In genomic region chrX:16786139-16786790, GRCh38 we compare ENCODE assay signal across 8 cellular contexts. TPM values are rescaled to one million over a fixed set of nuclear protein-coding genes. Genes with fewer than 3 reads are reported as not detected.
DNase-seq lines count a peak whose midpoint lies in the region; ATAC-seq and TF ChIP-seq lines count a peak whose summit lies in the region.

Gene TXLNG (plus strand): TSS chrX:16786466. CDS start chrX:16786488, 22 bp downstream.

- peak; percentile 58 to 88 for TF ChIP-seq POLR2A in thyroid gland (IDR thresholded peaks at IDR 0.05)

- H3K27ac ChIP-seq in thyroid gland: peak within 1 kb of the TSS; percentile 69 to 76 (median 75)

- WGBS in thyroid gland, 2 donors: 0 to 2% methylated on average over 4 to 6 of the region's 59 CpGs

- H3K27me3 Mint-ChIP-seq in osteocyte (ENCODE audit: unreplicated experiment): no peaks in the 10 kb centered on the region

- peak within 1 kb of the TSS; percentile 84 for H3K4me3 Mint-ChIP-seq in osteocyte (ENCODE audit: unreplicated experiment)

- no peaks in the 10 kb centered on the region for H3K27me3 ChIP-seq in thyroid gland

- H3K4me3 ChIP-seq in GM12864 (ENCODE audit: low read depth, low read length) (peak within 1 kb of the TSS; percentile 75), thyroid gland (replicated peaks in 1 of 3) (peak within 1 kb of the TSS in 2 of 3 donors; percentile 53 to 73)

- H3K27ac Mint-ChIP-seq in osteocyte (ENCODE audit: unreplicated experiment): peak within 1 kb of the TSS; percentile 59

- H3K4me1 Mint-ChIP-seq in osteocyte (ENCODE audit: unreplicated experiment): peaks cover 17% of the 10 kb centered on the region

- TF ChIP-seq CTCF in GM12864 (IDR thresholded peaks at IDR 0.05; ENCODE audit: low read depth, low read length, missing control alignments): no peak
- no peak for TF ChIP-seq CTCF in osteocyte (IDR thresholded peaks at IDR 0.05)
- no peak for TF ChIP-seq CTCF in thyroid gland (IDR thresholded peaks at IDR 0.05)

- no peaks in the 10 kb centered on the region for H3K9me3 ChIP-seq in thyroid gland

- peaks cover 4 to 5% of the 10 kb centered on the region in 2 donors for H3K4me1 ChIP-seq in thyroid gland

- H3K36me3 Mint-ChIP-seq in osteocyte (ENCODE audit: unreplicated experiment): no peaks in the 10 kb centered on the region

- peaks cover 0 to 6% of the 10 kb centered on the region in 2 donors for H3K36me3 ChIP-seq in thyroid gland

- intact Hi-C loops in head of caudate nucleus (cut with DNase I): no loop called here
- intact Hi-C loops in thyroid gland (cut with DNase I): loop anchor here (10.0 kb wide), 1 partner anchor 71 kb away; the partner anchor contains the start of genes CTPS2 and SYAP1

- DNase-seq in GM12864 (ENCODE audit: low read depth) (peak; percentile 93), NCI-H1417 (lab: John Stamatoyannopoulos, UW) (peak; percentile 98 to 100 (median 100)), SW 1271 (lab: John Stamatoyannopoulos, UW) (peak; percentile 73 to 90), head of caudate nucleus (peak; percentile 92 to 100 (median 99)), osteocyte (ENCODE audit: extremely low spot score, unreplicated experiment) (peak; percentile 100), thyroid gland (peak; percentile 97)
- DNase-seq in activated naive CD8-positive, alpha-beta T cell treated with anti-CD3 and anti-CD28 coated beads, Interleukin-2, amount 50 U/mL, for 16 hours (ENCODE audit: low read depth, low spot score): peak; percentile 88

- no peaks in the 10 kb centered on the region for H3K9me3 Mint-ChIP-seq in osteocyte (ENCODE audit: unreplicated experiment)

- peak; percentile 98 for ATAC-seq in HG02759 (IDR thresholded peaks at IDR 0.05; ENCODE audit: unreplicated experiment)

RNA-seq across cellular contexts. Expression of gene TXLNG, which starts in this region (rescaled TPM):
- total RNA-seq in osteocyte (13.9 and 14.7 TPM in 2 replicates), thyroid gland (10 to 100 TPM; 14.7 to 17.9 (median 16.3) TPM)

Comparison
In these comparisons a context has a peak if more than half of its experiments do, and no peak if none do; other contexts are left out.
1. Peak in every context shown above with its lines: DNase-seq, ATAC-seq, H3K4me3 ChIP-seq and H3K27ac ChIP-seq.